In genomic region chr9:90843530-90843929, GRCh38 we compare ENCODE assay signal across 17 cellular contexts.
"Had no signal": no experiment of that assay in that cellular context is flagged by ENCODE, and none has a peak within 500 bp of the region (broad histone marks: within the 10 kb centered on the region; RNA-seq: fewer than 3 reads in every experiment).

No MANE protein-coding gene starts in this region.

- H3K27ac Mint-ChIP-seq: activated naive CD4-positive, alpha-beta T cell treated with anti-CD3 and anti-CD28 coated beads for 36 hours; activated T-helper 2 cell treated with anti-CD3 and anti-CD28 coated beads, Interferon-gamma antibody, Interleukin-2, Interleukin-4, amounts not matched to agents 10 μg/mL and 5 μg/mL and 100 μg/mL, durations not matched to agents 14 hours and 24 hours and 36 hours; brain; naive thymus-derived CD8-positive, alpha-beta T cell; stimulated activated effector memory CD8-positive, alpha-beta T cell treated with anti-CD3 and anti-CD28 coated beads, Interleukin-12 subunit alpha, Interleukin-12 subunit beta, amount 100 ng/mL, for 72 hours had no signal

- H3K27me3 Mint-ChIP-seq: brain had no signal

- H3K9me3 Mint-ChIP-seq: activated naive CD4-positive, alpha-beta T cell treated with anti-CD3 and anti-CD28 coated beads for 36 hours; activated T-helper 2 cell treated with anti-CD3 and anti-CD28 coated beads, Interferon-gamma antibody, Interleukin-2, Interleukin-4, amounts not matched to agents 10 μg/mL and 5 μg/mL and 100 μg/mL, durations not matched to agents 14 hours and 24 hours and 36 hours; naive thymus-derived CD8-positive, alpha-beta T cell; stimulated activated effector memory CD8-positive, alpha-beta T cell treated with anti-CD3 and anti-CD28 coated beads, Interleukin-12 subunit alpha, Interleukin-12 subunit beta, amount 100 ng/mL, for 72 hours had no signal

- H3K4me3 Mint-ChIP-seq: activated naive CD4-positive, alpha-beta T cell treated with anti-CD3 and anti-CD28 coated beads for 36 hours; brain; naive thymus-derived CD8-positive, alpha-beta T cell; stimulated activated effector memory CD8-positive, alpha-beta T cell treated with anti-CD3 and anti-CD28 coated beads, Interleukin-12 subunit alpha, Interleukin-12 subunit beta, amount 100 ng/mL, for 72 hours had no signal

- H3K4me1 ChIP-seq: colonic mucosa, lower lobe of right lung, stomach had no signal

- H3K9me3 ChIP-seq: colonic mucosa, lower lobe of right lung, stomach had no signal

- H3K4me2 ChIP-seq: smooth muscle cell had no signal

- H3K27me3 ChIP-seq: colonic mucosa, stomach had no signal

- DNase-seq: activated CD4-positive, alpha-beta T cell treated with anti-CD3 and anti-CD28 coated beads, Interleukin-2, amount 50 U/mL, for 4 hours; activated naive CD4-positive, alpha-beta T cell treated with anti-CD3 and anti-CD28 coated beads for 36 hours; activated T-cell treated with anti-CD3 and anti-CD28 coated beads, Interleukin-2, amount 50 U/mL, for 1 hour; central memory CD4-positive, alpha-beta T cell; colonic mucosa; lower lobe of right lung; stimulated activated CD4-positive, alpha-beta T cell treated with anti-CD3 and anti-CD28 coated beads, Interleukin-4, amount 100 ng/mL, for 1 hour; stomach; trophoblast cell had no signal

- H3K4me1 Mint-ChIP-seq: brain had no signal

- H3K36me3 ChIP-seq: colonic mucosa had no signal

- ATAC-seq: naive thymus-derived CD8-positive, alpha-beta T cell; sciatic nerve had no signal

- H3K36me3 Mint-ChIP-seq: brain; naive thymus-derived CD8-positive, alpha-beta T cell; stimulated activated effector memory CD8-positive, alpha-beta T cell treated with anti-CD3 and anti-CD28 coated beads, Interleukin-12 subunit alpha, Interleukin-12 subunit beta, amount 100 ng/mL, for 72 hours had no signal

- FAIRE-seq: frontal cortex, keratinocyte had no signal

- H3K4me3 ChIP-seq: colonic mucosa, lower lobe of right lung, smooth muscle cell, stomach had no signal

- H3K27ac ChIP-seq: colonic mucosa, lower lobe of right lung, stomach had no signal
